8 cellular contexts compared by ENCODE assay signal in genomic region chr16:77190190-77190477, GRCh38. TPM values are rescaled to one million over a fixed set of nuclear protein-coding genes. Genes with fewer than 3 reads are reported as not detected.
DNase-seq lines count a peak whose midpoint lies in the region; ATAC-seq and TF ChIP-seq lines count a peak whose summit lies in the region.

No MANE protein-coding gene starts in this region.

- H3K4me1 Mint-ChIP-seq in Caco-2 (ENCODE audit: low read depth, unreplicated experiment) = peaks cover 19% of the 10 kb centered on the region
- H3K4me1 Mint-ChIP-seq in natural killer cell = peaks cover 40 to 50% of the 10 kb centered on the region in 2 donors

- H3K27ac Mint-ChIP-seq in Caco-2 (ENCODE audit: unreplicated experiment) (peak overlapping the region; percentile 100), natural killer cell (peak overlapping the region; percentile 94 to 100)

- intact Hi-C loops in Caco-2 (cut with micrococcal nuclease; ENCODE audit: unreplicated experiment) (loop anchor here (1.0 kb wide), 1 partner anchor 22 kb away; no protein-coding TSS in a partner anchor), natural killer cell (cut with micrococcal nuclease) (loop anchor here (1.0 kb wide), 1 partner anchor 22 kb away; no protein-coding TSS in a partner anchor)

- no peaks in the 10 kb centered on the region for H3K27me3 ChIP-seq in Caco-2 (replicated peaks; ENCODE audit: control insufficient read depth, insufficient read depth, low read length)
- peaks cover 6% of the 10 kb centered on the region for H3K27me3 ChIP-seq in HL-60 (ENCODE audit: insufficient read depth, poor library complexity, severe bottlenecking)

- CTCF ChIA-PET in Caco-2 (lab: Charles Lee) = interaction anchor here (0.8 kb wide), 1 partner anchor 909 kb away, joined by 4 read pairs; the partner anchor contains the start of gene WWOX

- H3K9me3 ChIP-seq in Caco-2 = no peaks in the 10 kb centered on the region

- H3K27ac ChIP-seq in HL-60 (replicated peaks) (peak overlapping the region; percentile 92), caudate nucleus (ENCODE audit: low read depth, low read length) (peak overlapping the region; percentile 97)

- peaks cover 4% of the 10 kb centered on the region; the same call in 1 of the 2 replicates for H3K36me3 ChIP-seq in Caco-2 (ENCODE audit: control insufficient read depth, insufficient read depth, low read length)

- POLR2A ChIA-PET in Caco-2 (lab: Charles Lee) = no interaction called here

- H3K4me3 Mint-ChIP-seq in Caco-2 (ENCODE audit: unreplicated experiment) = peak overlapping the region; percentile 84
- H3K4me3 Mint-ChIP-seq in natural killer cell = peak overlapping the region; percentile 98

- H3K4me1 ChIP-seq in Caco-2 = peaks cover 8% of the 10 kb centered on the region

- TF ChIP-seq CTCF in Caco-2 (IDR thresholded peaks at IDR 0.05; ENCODE audit: insufficient read depth in 1 of 2, low read depth in 1 of 2, low read length in 1 of 2, severe bottlenecking in 1 of 2, unreplicated experiment in 1 of 2) (no peak), HL-60 (IDR thresholded peaks at IDR 0.05; ENCODE audit: insufficient read depth, low read length) (no peak), natural killer cell (IDR thresholded peaks at IDR 0.05) (no peak), GM20000 (IDR thresholded peaks at IDR 0.05; ENCODE audit: extremely low read depth, missing control alignments) (no peak)

- H3K27me3 Mint-ChIP-seq in Caco-2 (ENCODE audit: insufficient read depth, unreplicated experiment) (peaks cover 8% of the 10 kb centered on the region), natural killer cell (ENCODE audit: low read depth in 2 of 2) (peaks cover 8 to 11% of the 10 kb centered on the region in 2 donors)

- H3K9me3 Mint-ChIP-seq in Caco-2 (ENCODE audit: unreplicated experiment) = no peaks in the 10 kb centered on the region
- H3K9me3 Mint-ChIP-seq in natural killer cell = peaks cover 0 to 4% of the 10 kb centered on the region in 2 donors

- no peak for ATAC-seq in natural killer cell

- BruUV-seq in Caco-2 (replicated peaks; lab: Mats Ljungman, UMichigan) = TSS peak; percentile 89

- peaks cover 23% of the 10 kb centered on the region for H3K36me3 Mint-ChIP-seq in Caco-2 (ENCODE audit: insufficient read depth, unreplicated experiment)
- no peaks in the 10 kb centered on the region for H3K36me3 Mint-ChIP-seq in natural killer cell

- peak overlapping the region; percentile 76 for H3K4me3 ChIP-seq in Caco-2 (ENCODE audit: low read depth, low read length)
- H3K4me3 ChIP-seq in HL-60 (replicated peaks; ENCODE audit: insufficient read depth, low read length) = peak overlapping the region; percentile 97

- DNase-seq in Caco-2 (no peak), HL-60 (ENCODE audit: low read depth in 1 of 2, low spot score in 1 of 2) (no peak), caudate nucleus (lab: John Stamatoyannopoulos, UW) (no peak), natural killer cell (no peak), HCEC 1CT (no peak), NOMO-1 treated with DMSO at 0.1 percent for 48 hours (lab: John Stamatoyannopoulos, UW; ENCODE audit: unreplicated experiment) (no peak), foreskin melanocyte (no peak), GM20000 (ENCODE audit: low spot score) (no peak)

RNA-seq across cellular contexts. Expression of gene MON1B, which starts 0.9 kb away (rescaled TPM):
- total RNA-seq in Caco-2 (2022) = 66.9 and 67.1 TPM in 2 replicates
- total RNA-seq in natural killer cell = 10 to 100 TPM; 88.6 to 97.8 (median 91.1) TPM

RNA-seq across cellular contexts. Expression of gene SYCE1L, which starts 9.1 kb away (rescaled TPM):
- total RNA-seq in Caco-2 (2022) (4.8 and 8.2 TPM in 2 replicates), natural killer cell (10 to 100 TPM; 12.7 to 15.7 (median 14.4) TPM)
